Comparison of ENCODE assay signal across 1 cellular context in genomic region chrX:78103656-78104446, GRCh38.
TF ChIP-seq lines count a peak whose summit lies in the region.

PGK1 (plus strand) TSS chrX:78104248; CDS start chrX:78104341, 93 bp downstream.

TF ChIP-seq in HepG2, 621 proteins besides CTCF, POLR2A, EP300 and RAD21 (continued from another document and continues in another):
- TF ChIP-seq, protein P1, sequence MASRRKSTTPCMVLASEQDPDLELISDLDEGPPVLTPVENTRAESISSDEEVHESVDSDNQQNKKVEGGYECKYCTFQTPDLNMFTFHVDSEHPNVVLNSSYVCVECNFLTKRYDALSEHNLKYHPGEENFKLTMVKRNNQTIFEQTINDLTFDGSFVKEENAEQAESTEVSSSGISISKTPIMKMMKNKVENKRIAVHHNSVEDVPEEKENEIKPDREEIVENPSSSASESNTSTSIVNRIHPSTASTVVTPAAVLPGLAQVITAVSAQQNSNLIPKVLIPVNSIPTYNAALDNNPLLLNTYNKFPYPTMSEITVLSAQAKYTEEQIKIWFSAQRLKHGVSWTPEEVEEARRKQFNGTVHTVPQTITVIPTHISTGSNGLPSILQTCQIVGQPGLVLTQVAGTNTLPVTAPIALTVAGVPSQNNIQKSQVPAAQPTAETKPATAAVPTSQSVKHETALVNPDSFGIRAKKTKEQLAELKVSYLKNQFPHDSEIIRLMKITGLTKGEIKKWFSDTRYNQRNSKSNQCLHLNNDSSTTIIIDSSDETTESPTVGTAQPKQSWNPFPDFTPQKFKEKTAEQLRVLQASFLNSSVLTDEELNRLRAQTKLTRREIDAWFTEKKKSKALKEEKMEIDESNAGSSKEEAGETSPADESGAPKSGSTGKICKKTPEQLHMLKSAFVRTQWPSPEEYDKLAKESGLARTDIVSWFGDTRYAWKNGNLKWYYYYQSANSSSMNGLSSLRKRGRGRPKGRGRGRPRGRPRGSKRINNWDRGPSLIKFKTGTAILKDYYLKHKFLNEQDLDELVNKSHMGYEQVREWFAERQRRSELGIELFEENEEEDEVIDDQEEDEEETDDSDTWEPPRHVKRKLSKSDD (CRISPR knock-in tag; IDR thresholded peaks at IDR 0.05; ENCODE audit: low read depth): 0 out of 2 replicates have a peak, but pooled peaks have one; percentile 65
- TF ChIP-seq MXD1 (CRISPR knock-in tag; IDR thresholded peaks at IDR 0.05): peak; percentile 77; the same call in 1 of the 2 replicates
- TF ChIP-seq HOXA5 (CRISPR knock-in tag; IDR thresholded peaks at IDR 0.05): 0 out of 2 replicates have a peak, but pooled peaks have one; percentile 70
- peak; percentile 83 for TF ChIP-seq FOXP4 (CRISPR knock-in tag; IDR thresholded peaks at IDR 0.05)
- no peak for TF ChIP-seq USF2 (IDR thresholded peaks at IDR 0.05; ENCODE audit: low read depth, low read length)
- peak; percentile 47; the same call in 1 of the 2 replicates for TF ChIP-seq USF2 (CRISPR knock-in tag; IDR thresholded peaks at IDR 0.05; ENCODE audit: borderline replicate concordance)
- no peak for TF ChIP-seq FOXO4 (CRISPR knock-in tag; conservative IDR thresholded peaks at IDR 0.05)
- TF ChIP-seq ZNF574 (CRISPR knock-in tag; IDR thresholded peaks at IDR 0.05): peak; percentile 74
- no peak for TF ChIP-seq RBM39 (IDR thresholded peaks at IDR 0.05; ENCODE audit: low read depth, low read length, poor library complexity, severe bottlenecking)
- no peak for TF ChIP-seq PHB2 (IDR thresholded peaks at IDR 0.05; ENCODE audit: partially characterized antibody)
- peak; percentile 57; the same call in 1 of the 2 replicates for TF ChIP-seq ZNF564 (CRISPR knock-in tag; IDR thresholded peaks at IDR 0.05)
- peak; percentile 88 for TF ChIP-seq TBX2 (CRISPR knock-in tag; IDR thresholded peaks at IDR 0.05; ENCODE audit: borderline replicate concordance)
- TF ChIP-seq DR1 (CRISPR knock-in tag; IDR thresholded peaks at IDR 0.05): peak; percentile 55
- no peak for TF ChIP-seq TCF12 (IDR thresholded peaks at IDR 0.05)
- no peak for TF ChIP-seq TCF12 (CRISPR knock-in tag; IDR thresholded peaks at IDR 0.05)
- no peak for TF ChIP-seq ZKSCAN5 (CRISPR knock-in tag; IDR thresholded peaks at IDR 0.05)
- TF ChIP-seq ZNF337 (CRISPR knock-in tag; IDR thresholded peaks at IDR 0.05; ENCODE audit: borderline replicate concordance, low read depth): no peak
- TF ChIP-seq TRAFD1 (CRISPR knock-in tag; IDR thresholded peaks at IDR 0.05; ENCODE audit: borderline replicate concordance): no peak
- no peak for TF ChIP-seq GTF3A (CRISPR knock-in tag; conservative IDR thresholded peaks at IDR 0.05)
- TF ChIP-seq CBX1 (IDR thresholded peaks at IDR 0.05; ENCODE audit: low read depth): no peak
- no peak for TF ChIP-seq SCMH1 (CRISPR knock-in tag; IDR thresholded peaks at IDR 0.05; ENCODE audit: borderline replicate concordance)
- TF ChIP-seq, protein P2, sequence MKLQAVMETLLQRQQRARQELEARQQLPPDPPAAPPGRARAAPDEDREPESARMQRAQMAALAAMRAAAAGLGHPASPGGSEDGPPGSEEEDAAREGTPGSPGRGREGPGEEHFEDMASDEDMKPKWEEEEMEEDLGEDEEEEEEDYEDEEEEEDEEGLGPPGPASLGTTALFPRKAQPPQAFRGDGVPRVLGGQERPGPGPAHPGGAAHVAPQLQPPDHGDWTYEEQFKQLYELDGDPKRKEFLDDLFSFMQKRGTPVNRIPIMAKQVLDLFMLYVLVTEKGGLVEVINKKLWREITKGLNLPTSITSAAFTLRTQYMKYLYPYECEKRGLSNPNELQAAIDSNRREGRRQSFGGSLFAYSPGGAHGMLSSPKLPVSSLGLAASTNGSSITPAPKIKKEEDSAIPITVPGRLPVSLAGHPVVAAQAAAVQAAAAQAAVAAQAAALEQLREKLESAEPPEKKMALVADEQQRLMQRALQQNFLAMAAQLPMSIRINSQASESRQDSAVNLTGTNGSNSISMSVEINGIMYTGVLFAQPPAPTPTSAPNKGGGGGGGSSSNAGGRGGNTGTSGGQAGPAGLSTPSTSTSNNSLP (IDR thresholded peaks at IDR 0.05; ENCODE audit: low read depth, low read length): no peak
- peak; percentile 86; the same call in 1 of the 2 replicates for TF ChIP-seq ZNF230 (CRISPR knock-in tag; IDR thresholded peaks at IDR 0.05)
- peak; percentile 56; the same call in 1 of the 2 replicates for TF ChIP-seq SOX5 (CRISPR knock-in tag; IDR thresholded peaks at IDR 0.05; ENCODE audit: borderline replicate concordance)
- TF ChIP-seq HIVEP1 (CRISPR knock-in tag; IDR thresholded peaks at IDR 0.05): peak; percentile 76
- TF ChIP-seq ZNF20 (CRISPR knock-in tag; IDR thresholded peaks at IDR 0.05): no peak
- TF ChIP-seq, protein P3, sequence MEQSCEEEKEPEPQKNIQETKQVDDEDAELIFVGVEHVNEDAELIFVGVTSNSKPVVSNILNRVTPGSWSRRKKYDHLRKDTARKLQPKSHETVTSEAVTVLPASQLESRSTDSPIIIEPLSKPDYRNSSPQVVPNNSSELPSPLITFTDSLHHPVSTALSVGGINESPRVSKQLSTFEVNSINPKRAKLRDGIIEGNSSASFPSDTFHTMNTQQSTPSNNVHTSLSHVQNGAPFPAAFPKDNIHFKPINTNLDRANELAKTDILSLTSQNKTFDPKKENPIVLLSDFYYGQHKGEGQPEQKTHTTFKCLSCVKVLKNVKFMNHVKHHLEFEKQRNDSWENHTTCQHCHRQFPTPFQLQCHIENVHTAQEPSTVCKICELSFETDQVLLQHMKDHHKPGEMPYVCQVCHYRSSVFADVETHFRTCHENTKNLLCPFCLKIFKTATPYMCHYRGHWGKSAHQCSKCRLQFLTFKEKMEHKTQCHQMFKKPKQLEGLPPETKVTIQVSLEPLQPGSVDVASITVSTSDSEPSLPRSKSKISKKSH (CRISPR knock-in tag; IDR thresholded peaks at IDR 0.05; ENCODE audit: borderline replicate concordance): peak; percentile 66; the same call in 1 of the 2 replicates
- no peak for TF ChIP-seq ZNF484 (CRISPR knock-in tag; IDR thresholded peaks at IDR 0.05; ENCODE audit: borderline replicate concordance, low read depth)
- TF ChIP-seq ZNF563 (CRISPR knock-in tag; IDR thresholded peaks at IDR 0.05): peak; percentile 86; the same call in 1 of the 2 replicates
- TF ChIP-seq ZBTB25 (CRISPR knock-in tag; IDR thresholded peaks at IDR 0.05): peak; percentile 80; the same call in 1 of the 2 replicates
- TF ChIP-seq, protein P4, sequence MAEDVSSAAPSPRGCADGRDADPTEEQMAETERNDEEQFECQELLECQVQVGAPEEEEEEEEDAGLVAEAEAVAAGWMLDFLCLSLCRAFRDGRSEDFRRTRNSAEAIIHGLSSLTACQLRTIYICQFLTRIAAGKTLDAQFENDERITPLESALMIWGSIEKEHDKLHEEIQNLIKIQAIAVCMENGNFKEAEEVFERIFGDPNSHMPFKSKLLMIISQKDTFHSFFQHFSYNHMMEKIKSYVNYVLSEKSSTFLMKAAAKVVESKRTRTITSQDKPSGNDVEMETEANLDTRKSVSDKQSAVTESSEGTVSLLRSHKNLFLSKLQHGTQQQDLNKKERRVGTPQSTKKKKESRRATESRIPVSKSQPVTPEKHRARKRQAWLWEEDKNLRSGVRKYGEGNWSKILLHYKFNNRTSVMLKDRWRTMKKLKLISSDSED (CRISPR knock-in tag; IDR thresholded peaks at IDR 0.05): no peak
- TF ChIP-seq HMG20A (CRISPR knock-in tag; IDR thresholded peaks at IDR 0.05; ENCODE audit: borderline replicate concordance): no peak
- peak; percentile 60; the same call in 1 of the 2 replicates for TF ChIP-seq IRF2 (CRISPR knock-in tag; IDR thresholded peaks at IDR 0.05)
- TF ChIP-seq, protein P5, sequence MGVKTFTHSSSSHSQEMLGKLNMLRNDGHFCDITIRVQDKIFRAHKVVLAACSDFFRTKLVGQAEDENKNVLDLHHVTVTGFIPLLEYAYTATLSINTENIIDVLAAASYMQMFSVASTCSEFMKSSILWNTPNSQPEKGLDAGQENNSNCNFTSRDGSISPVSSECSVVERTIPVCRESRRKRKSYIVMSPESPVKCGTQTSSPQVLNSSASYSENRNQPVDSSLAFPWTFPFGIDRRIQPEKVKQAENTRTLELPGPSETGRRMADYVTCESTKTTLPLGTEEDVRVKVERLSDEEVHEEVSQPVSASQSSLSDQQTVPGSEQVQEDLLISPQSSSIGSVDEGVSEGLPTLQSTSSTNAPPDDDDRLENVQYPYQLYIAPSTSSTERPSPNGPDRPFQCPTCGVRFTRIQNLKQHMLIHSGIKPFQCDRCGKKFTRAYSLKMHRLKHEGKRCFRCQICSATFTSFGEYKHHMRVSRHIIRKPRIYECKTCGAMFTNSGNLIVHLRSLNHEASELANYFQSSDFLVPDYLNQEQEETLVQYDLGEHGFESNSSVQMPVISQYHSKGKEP (CRISPR knock-in tag; IDR thresholded peaks at IDR 0.05): no peak
- TF ChIP-seq HES4 (CRISPR knock-in tag; IDR thresholded peaks at IDR 0.05; ENCODE audit: borderline replicate concordance): peak; percentile 76; the same call in 1 of the 2 replicates
- TF ChIP-seq ZNF335 (CRISPR knock-in tag; IDR thresholded peaks at IDR 0.05): peak; percentile 41; the same call in 1 of the 2 replicates
